Comparison of ENCODE assay signal across 8 cellular contexts in the genomic region with DNA sequence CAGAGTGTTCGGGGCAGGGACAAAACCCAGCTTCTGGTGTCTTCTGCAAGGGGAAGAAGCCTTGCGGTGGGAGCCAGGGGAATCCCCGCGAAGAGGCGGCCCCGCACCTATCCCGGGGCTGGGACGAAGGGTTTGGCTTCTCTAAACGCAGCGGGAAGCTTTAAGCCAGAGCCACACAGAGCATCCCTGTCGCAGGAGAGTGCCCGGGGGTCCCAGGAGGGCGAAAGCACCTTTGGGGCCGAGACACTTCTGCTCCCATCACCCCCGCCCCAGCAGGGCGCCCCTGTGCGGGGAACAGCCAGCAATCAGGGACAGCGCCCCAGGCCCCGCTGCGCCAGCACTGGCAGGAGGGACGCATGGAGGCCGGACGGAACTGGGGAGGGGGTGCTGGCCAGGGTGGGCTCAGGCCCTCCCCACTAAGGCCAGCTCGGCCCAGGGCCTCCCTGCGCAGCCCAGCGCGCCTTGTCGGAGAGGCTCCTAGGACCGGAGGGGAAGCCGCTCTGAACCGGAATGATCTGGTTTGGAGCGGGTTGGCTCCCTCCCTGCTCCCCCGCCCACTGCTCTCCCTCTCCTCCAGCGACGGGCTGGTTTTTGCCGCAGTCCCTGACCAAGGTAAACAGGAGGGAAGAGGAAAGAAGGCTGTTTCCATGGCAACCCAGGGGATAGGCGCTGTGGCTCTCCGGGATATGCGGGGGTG.
DNase-seq lines count a peak whose midpoint lies in the region; ATAC-seq and TF ChIP-seq lines count a peak whose summit lies in the region.

No MANE protein-coding gene starts in this region.

- DNase-seq in CD4-positive, alpha-beta T cell = peak in 9 of 10 experiments; percentile 14 to 56 (median 38)
- DNase-seq in T-helper 2 cell treated with Interferon-gamma antibody and Interleukin-4, amounts not matched to agents 5 μg/mL and 100 μg/mL, for 36 hours (ENCODE audit: low spot score) = no peak
- DNase-seq in kidney glomerular epithelial cell (lab: John Stamatoyannopoulos, UW) = peak; percentile 64
- DNase-seq in smooth muscle cell (lab: John Stamatoyannopoulos, UW; ENCODE audit: unreplicated experiment) = peak; percentile 13
- DNase-seq in NCI-H226 = no peak

- H3K4me3 ChIP-seq in smooth muscle cell = peak overlapping the region; percentile 57

- H3K4me2 ChIP-seq in smooth muscle cell = peak overlapping the region; percentile 90

- peak; percentile 79 for ATAC-seq in CD4-positive, alpha-beta T cell (ENCODE audit: poor library complexity)
- ATAC-seq in GM21786 (IDR thresholded peaks at IDR 0.05; ENCODE audit: unreplicated experiment) (peak; percentile 55), HG03442 (IDR thresholded peaks at IDR 0.05; ENCODE audit: unreplicated experiment) (no peak)

- H2AFZ ChIP-seq in smooth muscle cell (ENCODE audit: low read depth) = no peak overlapping the region

- no peaks in the 10 kb centered on the region for H3K36me3 ChIP-seq in smooth muscle cell (ENCODE audit: low read depth)

- H3K9me3 ChIP-seq in CD4-positive, alpha-beta T cell (ENCODE audit: control insufficient read depth, low read length) = no peaks in the 10 kb centered on the region
- H3K9me3 ChIP-seq in smooth muscle cell (replicated peaks; ENCODE audit: low read depth) = no peaks in the 10 kb centered on the region

- peak overlapping the region; percentile 84 for H3K4me3 Mint-ChIP-seq in CD4-positive, alpha-beta T cell
- peak overlapping the region; percentile 46 for H3K4me3 Mint-ChIP-seq in T-helper 2 cell treated with Interferon-gamma antibody and Interleukin-4, amounts not matched to agents 5 μg/mL and 100 μg/mL, for 36 hours
- peak overlapping the region; percentile 79 for H3K4me3 Mint-ChIP-seq in dendritic cell treated with granulocyte-macrophage colony-stimulating factor and Interleukin-4, amounts not matched to agents 40 ng/mL and 50 ng/mL, for 4 days

- H3K9me3 Mint-ChIP-seq in CD4-positive, alpha-beta T cell = no peaks in the 10 kb centered on the region
- no peaks in the 10 kb centered on the region for H3K9me3 Mint-ChIP-seq in T-helper 2 cell treated with Interferon-gamma antibody and Interleukin-4, amounts not matched to agents 5 μg/mL and 100 μg/mL, for 36 hours
- H3K9me3 Mint-ChIP-seq in dendritic cell treated with granulocyte-macrophage colony-stimulating factor and Interleukin-4, amounts not matched to agents 40 ng/mL and 50 ng/mL, for 4 days = no peaks in the 10 kb centered on the region

- CTCF ChIA-PET in CD4-positive, alpha-beta T cell (lab: Charles Lee) = interaction anchor here (0.6 kb wide), 1 partner anchor 408 kb away, joined by 3 read pairs; no protein-coding TSS in a partner anchor

- H3K27ac ChIP-seq in CD4-positive, alpha-beta T cell (ENCODE audit: low read depth, low read length) = peak overlapping the region; percentile 35
- no peak overlapping the region for H3K27ac ChIP-seq in smooth muscle cell (ENCODE audit: low read depth)

- peaks cover 18% of the 10 kb centered on the region for H3K4me1 ChIP-seq in smooth muscle cell (ENCODE audit: low read depth)

- intact Hi-C loops in CD4-positive, alpha-beta T cell (cut with DNase I, micrococcal nuclease) = no loop called here
- intact Hi-C loops in dendritic cell treated with granulocyte-macrophage colony-stimulating factor and Interleukin-4, amounts not matched to agents 40 ng/mL and 50 ng/mL, for 4 days (cut with micrococcal nuclease) = no loop called here

- WGBS in smooth muscle cell (ENCODE audit: low lambda C conversion rate) = 15% methylated on average over 28 of the region's 39 CpGs

- H3K27me3 ChIP-seq in CD4-positive, alpha-beta T cell (ENCODE audit: control insufficient read depth, insufficient read depth, low read length) = no peaks in the 10 kb centered on the region
- no peaks in the 10 kb centered on the region for H3K27me3 ChIP-seq in smooth muscle cell (ENCODE audit: low read depth)

- no peaks in the 10 kb centered on the region for H3K27me3 Mint-ChIP-seq in CD4-positive, alpha-beta T cell
- peaks cover 16% of the 10 kb centered on the region for H3K27me3 Mint-ChIP-seq in T-helper 2 cell treated with Interferon-gamma antibody and Interleukin-4, amounts not matched to agents 5 μg/mL and 100 μg/mL, for 36 hours (ENCODE audit: low read depth)
- H3K27me3 Mint-ChIP-seq in dendritic cell treated with granulocyte-macrophage colony-stimulating factor and Interleukin-4, amounts not matched to agents 40 ng/mL and 50 ng/mL, for 4 days = peaks cover 3% of the 10 kb centered on the region

- TF ChIP-seq CTCF in CD4-positive, alpha-beta T cell (IDR thresholded peaks at IDR 0.05) = no peak
- TF ChIP-seq CTCF in smooth muscle cell (IDR thresholded peaks at IDR 0.05; ENCODE audit: borderline replicate concordance, insufficient read depth, poor library complexity, severe bottlenecking) = no peak

- POLR2A ChIA-PET in CD4-positive, alpha-beta T cell (lab: Charles Lee) = interaction anchor here (1.1 to 1.8 kb wide), 3 partner anchors 12 to 64 kb away, joined by 3 to 14 read pairs (median 4); a partner anchor contains a TSS

- peak overlapping the region; percentile 66 for H3K9ac ChIP-seq in smooth muscle cell (ENCODE audit: low read depth)

- H3K36me3 Mint-ChIP-seq in CD4-positive, alpha-beta T cell (ENCODE audit: low read depth) = peaks cover 6% of the 10 kb centered on the region
- H3K36me3 Mint-ChIP-seq in T-helper 2 cell treated with Interferon-gamma antibody and Interleukin-4, amounts not matched to agents 5 μg/mL and 100 μg/mL, for 36 hours (ENCODE audit: low read depth) = peaks cover 12% of the 10 kb centered on the region
- peaks cover 37% of the 10 kb centered on the region for H3K36me3 Mint-ChIP-seq in dendritic cell treated with granulocyte-macrophage colony-stimulating factor and Interleukin-4, amounts not matched to agents 40 ng/mL and 50 ng/mL, for 4 days (ENCODE audit: low read depth)

- H3K79me2 ChIP-seq in smooth muscle cell (ENCODE audit: low read depth) = no peaks in the 10 kb centered on the region

- H3K27ac Mint-ChIP-seq in CD4-positive, alpha-beta T cell = peak overlapping the region; percentile 72
- no peak overlapping the region for H3K27ac Mint-ChIP-seq in T-helper 2 cell treated with Interferon-gamma antibody and Interleukin-4, amounts not matched to agents 5 μg/mL and 100 μg/mL, for 36 hours
- H3K27ac Mint-ChIP-seq in dendritic cell treated with granulocyte-macrophage colony-stimulating factor and Interleukin-4, amounts not matched to agents 40 ng/mL and 50 ng/mL, for 4 days = peak overlapping the region; percentile 80

- H3K4me1 Mint-ChIP-seq in CD4-positive, alpha-beta T cell (ENCODE audit: low read depth) = peaks cover 26% of the 10 kb centered on the region
- peaks cover 10% of the 10 kb centered on the region for H3K4me1 Mint-ChIP-seq in T-helper 2 cell treated with Interferon-gamma antibody and Interleukin-4, amounts not matched to agents 5 μg/mL and 100 μg/mL, for 36 hours (ENCODE audit: low read depth)
- peaks cover 14% of the 10 kb centered on the region for H3K4me1 Mint-ChIP-seq in dendritic cell treated with granulocyte-macrophage colony-stimulating factor and Interleukin-4, amounts not matched to agents 40 ng/mL and 50 ng/mL, for 4 days (ENCODE audit: low read depth)

- H3F3A ChIP-seq in smooth muscle cell (ENCODE audit: low read depth) = no peaks in the 10 kb centered on the region

- no peaks in the 10 kb centered on the region for H4K20me1 ChIP-seq in smooth muscle cell (ENCODE audit: low read depth)

Comparison
In these comparisons a context has a peak if more than half of its experiments do, and no peak if none do; other contexts are left out.
1. DNase-seq: peak in CD4-positive, alpha-beta T cell (9 of 10), kidney glomerular epithelial cell (single experiment) and smooth muscle cell (single experiment); none in T-helper 2 cell treated with Interferon-gamma antibody and Interleukin-4, amounts not matched to agents 5 μg/mL and 100 μg/mL, for 36 hours (single experiment) and NCI-H226 (single experiment).
2. Peak in every context shown above with its lines, with median percentiles within 50 percentile points of each other: H3K4me3 Mint-ChIP-seq.